ENCODE assay signal across 23 cellular contexts in the genomic region with DNA sequence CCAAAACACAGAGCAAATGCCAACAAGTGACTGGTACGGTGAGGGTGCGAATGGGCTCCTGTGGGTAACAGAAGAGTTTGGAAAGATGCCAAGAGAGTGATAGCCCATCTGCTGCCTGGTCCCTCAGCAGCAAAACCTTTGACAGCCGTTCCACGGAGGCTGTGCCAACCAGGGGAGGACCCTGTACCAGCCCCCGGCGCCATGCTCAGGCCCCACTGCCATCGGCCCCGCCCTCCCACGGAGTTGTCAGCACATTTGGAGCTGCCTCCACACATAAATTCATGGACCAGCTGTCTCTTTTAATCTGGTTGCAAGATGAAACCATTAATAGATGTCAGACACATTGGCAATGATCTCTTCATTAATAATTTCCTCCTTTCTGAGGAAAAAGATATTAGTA.
DNase-seq lines count a peak whose midpoint lies in the region; ATAC-seq lines count a peak whose summit lies in the region.
"Had no signal": no experiment of that assay in that cellular context is flagged by ENCODE, and none has a peak within 500 bp of the region (broad histone marks: within the 10 kb centered on the region; RNA-seq: fewer than 3 reads in every experiment).

No MANE protein-coding gene starts in this region.

- ATAC-seq in stimulated activated naive CD8-positive, alpha-beta T cell treated with anti-CD3 and anti-CD28 coated beads, Interleukin-15, Interleukin-2, amounts not matched to agents 100 U/mL and 50 U/mL, for 24 hours, result no peak
- ATAC-seq: Panc1 had no signal

- DNase-seq in NCI-H82 (lab: John Stamatoyannopoulos, UW) (peak; percentile 36), NCI-H82 treated with DMSO at 0.1 percent for 48 hours (lab: John Stamatoyannopoulos, UW; ENCODE audit: unreplicated experiment) (no peak), NCI-H2171 (lab: John Stamatoyannopoulos, UW) (peak; percentile 62), NCI-H524 treated with DMSO at 0.1 percent for 48 hours (lab: John Stamatoyannopoulos, UW) (peak; percentile 84), cerebellar nuclear complex (lab: John Stamatoyannopoulos, UW) (no peak)
- DNase-seq in stimulated activated naive CD8-positive, alpha-beta T cell treated with anti-CD3 and anti-CD28 coated beads, Interleukin-15, Interleukin-2, amounts not matched to agents 100 U/mL and 50 U/mL, for 24 hours, result no peak
- no peak for DNase-seq in activated CD4-positive, alpha-beta T cell treated with anti-CD3 and anti-CD28 coated beads, Interleukin-2, amount 50 U/mL, for 4 hours
- DNase-seq: BE2C; CD8-positive, alpha-beta memory T cell; DMS53; EL; GDM1; HCEC 1CT; IMR-90; MM.1S; NCI-H1048; NCI-H1436; NCI-H1930; NCI-H446 treated with DMSO at 0.1 percent for 48 hours; NCI-H774; SHP77 treated with DMSO at 0.1 percent for 48 hours; T-helper 1 cell had no signal

Comparison
In these comparisons a context has a peak if more than half of its experiments do, and no peak if none do; other contexts are left out.
1. DNase-seq: peak in NCI-H82 (single experiment), NCI-H2171 (single experiment) and NCI-H524 treated with DMSO at 0.1 percent for 48 hours (single experiment); none in NCI-H82 treated with DMSO at 0.1 percent for 48 hours (single experiment), stimulated activated naive CD8-positive, alpha-beta T cell treated with anti-CD3 and anti-CD28 coated beads, Interleukin-15, Interleukin-2, amounts not matched to agents 100 U/mL and 50 U/mL, for 24 hours (single experiment), cerebellar nuclear complex (0 of 2) and activated CD4-positive, alpha-beta T cell treated with anti-CD3 and anti-CD28 coated beads, Interleukin-2, amount 50 U/mL, for 4 hours (0 of 2).